In genomic region chr2:238433300-238433915, GRCh38 we compare ENCODE assay signal across 1 cellular context.
TF ChIP-seq lines count a peak whose summit lies in the region.

No MANE protein-coding gene starts in this region.

TF ChIP-seq in HepG2, 621 proteins besides CTCF, POLR2A, EP300 and RAD21 (continued from another document):
- TF ChIP-seq, protein P1, sequence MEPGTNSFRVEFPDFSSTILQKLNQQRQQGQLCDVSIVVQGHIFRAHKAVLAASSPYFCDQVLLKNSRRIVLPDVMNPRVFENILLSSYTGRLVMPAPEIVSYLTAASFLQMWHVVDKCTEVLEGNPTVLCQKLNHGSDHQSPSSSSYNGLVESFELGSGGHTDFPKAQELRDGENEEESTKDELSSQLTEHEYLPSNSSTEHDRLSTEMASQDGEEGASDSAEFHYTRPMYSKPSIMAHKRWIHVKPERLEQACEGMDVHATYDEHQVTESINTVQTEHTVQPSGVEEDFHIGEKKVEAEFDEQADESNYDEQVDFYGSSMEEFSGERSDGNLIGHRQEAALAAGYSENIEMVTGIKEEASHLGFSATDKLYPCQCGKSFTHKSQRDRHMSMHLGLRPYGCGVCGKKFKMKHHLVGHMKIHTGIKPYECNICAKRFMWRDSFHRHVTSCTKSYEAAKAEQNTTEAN (CRISPR knock-in tag; conservative IDR thresholded peaks at IDR 0.05) = no peak
- no peak for TF ChIP-seq RFX5 (IDR thresholded peaks at IDR 0.05; ENCODE audit: low read depth, low read length)
- TF ChIP-seq, protein P2, sequence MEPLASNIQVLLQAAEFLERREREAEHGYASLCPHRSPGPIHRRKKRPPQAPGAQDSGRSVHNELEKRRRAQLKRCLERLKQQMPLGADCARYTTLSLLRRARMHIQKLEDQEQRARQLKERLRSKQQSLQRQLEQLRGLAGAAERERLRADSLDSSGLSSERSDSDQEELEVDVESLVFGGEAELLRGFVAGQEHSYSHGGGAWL (CRISPR knock-in tag; IDR thresholded peaks at IDR 0.05) = no peak
- TF ChIP-seq PRDM4 (CRISPR knock-in tag; IDR thresholded peaks at IDR 0.05; ENCODE audit: borderline replicate concordance) = no peak
TF ChIP-seq in HepG2: peak in this region for 5.
